Comparison of ENCODE assay signal across 20 cellular contexts in the genomic region with DNA sequence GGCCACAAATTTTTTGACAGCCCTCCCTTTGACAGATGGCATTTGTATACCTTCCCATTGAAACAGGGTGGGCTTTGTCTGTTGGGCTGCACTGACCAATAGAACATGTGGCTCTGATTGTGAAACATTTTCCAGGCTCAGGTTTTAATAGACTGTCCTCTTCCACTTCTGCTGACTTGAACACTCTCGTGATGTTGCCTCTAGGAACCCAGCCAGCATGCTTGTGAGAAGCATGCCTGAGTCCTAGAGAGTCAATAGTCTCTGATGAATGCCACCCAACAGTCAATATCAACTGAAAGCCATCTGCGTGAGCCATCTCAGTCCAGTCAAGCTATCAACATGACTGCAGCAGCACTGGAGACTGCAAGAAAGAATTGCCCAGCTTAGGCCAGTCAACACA.
A peak's percentile ranks its signal among the peaks of the same experiment; 100 is the strongest.
DNase-seq lines count a peak whose midpoint lies in the region; ATAC-seq and TF ChIP-seq lines count a peak whose summit lies in the region.
"Had no signal": no experiment of that assay in that cellular context is flagged by ENCODE, and none has a peak within 500 bp of the region (broad histone marks: within the 10 kb centered on the region; RNA-seq: fewer than 3 reads in every experiment).

No MANE protein-coding gene starts in this region.

- H3K4me3 ChIP-seq in IMR-90 (ENCODE audit: insufficient read depth, low read depth, low read length) (no peak overlapping the region), fibroblast of mammary gland (ENCODE audit: control insufficient read depth, low read depth, low read length) (no peak overlapping the region), upper lobe of right lung (no peak overlapping the region), Peyer's patch (no peak overlapping the region)
- H3K4me3 ChIP-seq: BLaER1, SJSA1 had no signal

- no peak overlapping the region for H2BK5ac ChIP-seq in IMR-90 (ENCODE audit: low read depth, low read length, poor library complexity, severe bottlenecking)

- CTCF ChIA-PET in IMR-90 (lab: Yijun Ruan, JAX), result no interaction called here

- H4K8ac ChIP-seq in IMR-90 (ENCODE audit: low read depth in 2 of 2, low read length in 2 of 2), result no peak overlapping the region

- no peak overlapping the region for H3K18ac ChIP-seq in IMR-90 (ENCODE audit: low read depth, low read length)

- H3K27ac ChIP-seq in IMR-90 (ENCODE audit: insufficient read depth, low read length) (no peak overlapping the region), upper lobe of right lung (no peak overlapping the region), Peyer's patch (no peak overlapping the region)
- H3K27ac ChIP-seq: BLaER1, KMS-11, SJSA1 had no signal

- intact Hi-C loops in IMR-90 (cut with micrococcal nuclease), result no loop called here
- intact Hi-C loops in upper lobe of right lung (cut with DNase I), result no loop called here

- H3K9ac ChIP-seq in IMR-90 (ENCODE audit: low read depth, low read length), result no peak overlapping the region
- H3K9ac ChIP-seq: BLaER1, KMS-11 had no signal

- H3K27me3 ChIP-seq in IMR-90 (ENCODE audit: control insufficient read depth, insufficient read depth, low read length) (no peaks in the 10 kb centered on the region), upper lobe of right lung (no peaks in the 10 kb centered on the region), Peyer's patch (no peaks in the 10 kb centered on the region)
- H3K27me3 ChIP-seq: BLaER1 had no signal

- no peak for TF ChIP-seq RAD21 in IMR-90 (IDR thresholded peaks at IDR 0.05; ENCODE audit: low read length)

- no peaks in the 10 kb centered on the region for H4K20me1 ChIP-seq in IMR-90 (ENCODE audit: insufficient read depth, low read length)
- H4K20me1 ChIP-seq: BLaER1 had no signal

- H3K4ac ChIP-seq in IMR-90 (ENCODE audit: low read depth, low read length), result no peak overlapping the region

- H3K14ac ChIP-seq in IMR-90 (replicated peaks; ENCODE audit: low read depth, low read length), result 0 out of 2 replicates have a peak overlapping the region, but pooled peaks have one; percentile 40

- no peak overlapping the region for H3K23ac ChIP-seq in IMR-90 (ENCODE audit: low read depth, low read length)

- ATAC-seq in IMR-90 (ENCODE audit: low read depth) (no peak), upper lobe of right lung (peak; percentile 51), GM18519 (IDR thresholded peaks at IDR 0.05; ENCODE audit: low FRiP score, unreplicated experiment) (no peak)
- ATAC-seq: CD8-positive, alpha-beta T cell; HepG2; PC-3 had no signal

- dilution Hi-C loops in IMR-90 (cut with HindIII; ENCODE audit: low sequenced_read_pairs, unreplicated experiment), result no loop called here

- H3K4me1 ChIP-seq in IMR-90 (ENCODE audit: control insufficient read depth, insufficient read depth, low read length) (no peaks in the 10 kb centered on the region), upper lobe of right lung (no peaks in the 10 kb centered on the region), Peyer's patch (no peaks in the 10 kb centered on the region)
- H3K4me1 ChIP-seq: BLaER1, SJSA1 had no signal

- no peak overlapping the region for H2AK5ac ChIP-seq in IMR-90 (ENCODE audit: low read depth, low read length)

- no peaks in the 10 kb centered on the region for H3K9me1 ChIP-seq in IMR-90 (ENCODE audit: insufficient read depth, low read length)

- H2AK9ac ChIP-seq in IMR-90 (replicated peaks; ENCODE audit: low read depth, low read length, poor library complexity), result no peak overlapping the region

- H3K79me1 ChIP-seq in IMR-90 (ENCODE audit: low read depth in 1 of 2, low read length in 2 of 2), result no peaks in the 10 kb centered on the region

- H3K4me2 ChIP-seq in IMR-90 (ENCODE audit: low read depth, low read length), result no peak overlapping the region
- H3K4me2 ChIP-seq: BLaER1, KMS-11 had no signal

- in situ Hi-C loops in IMR-90 (cut with MboI; ENCODE audit: low sequenced_read_pairs), result no loop called here

- no peak overlapping the region for H2BK120ac ChIP-seq in IMR-90 (ENCODE audit: low read depth, low read length)

- no peaks in the 10 kb centered on the region; the same call in 1 of the 2 replicates for H3K9me3 ChIP-seq in IMR-90 (ENCODE audit: control insufficient read depth, insufficient read depth, low read length)
- H3K9me3 ChIP-seq in upper lobe of right lung, result no peaks in the 10 kb centered on the region
- H3K9me3 ChIP-seq in Peyer's patch, result no peaks in the 10 kb centered on the region
- H3K9me3 ChIP-seq: BLaER1, SJSA1 had no signal

- H3K56ac ChIP-seq in IMR-90 (ENCODE audit: extremely low read depth, insufficient read depth, low read length), result no peak overlapping the region

- POLR2A ChIA-PET in IMR-90 (lab: Charles Lee; ENCODE audit: unreplicated experiment), result no interaction called here

- TF ChIP-seq CTCF in IMR-90 (conservative IDR thresholded peaks at IDR 0.05; ENCODE audit: low read depth, low read length) (no peak), fibroblast of mammary gland (conservative IDR thresholded peaks at IDR 0.05; ENCODE audit: control insufficient read depth, insufficient read depth, low read depth, low read length) (no peak), upper lobe of right lung (IDR thresholded peaks at IDR 0.05) (no peak), Peyer's patch (IDR thresholded peaks at IDR 0.05) (no peak)

- no peak overlapping the region for H4K91ac ChIP-seq in IMR-90 (ENCODE audit: insufficient read depth, low read depth, low read length)

- H3K36me3 ChIP-seq in IMR-90 (ENCODE audit: control insufficient read depth, insufficient read depth, low read length) (no peaks in the 10 kb centered on the region), upper lobe of right lung (no peaks in the 10 kb centered on the region), Peyer's patch (no peaks in the 10 kb centered on the region)
- H3K36me3 ChIP-seq: BLaER1, SJSA1 had no signal

- no peak overlapping the region; the same call in 1 of the 2 replicates for H2BK20ac ChIP-seq in IMR-90 (ENCODE audit: low read depth, low read length)

- no peak for TF ChIP-seq POLR2A in IMR-90 (IDR thresholded peaks at IDR 0.05; ENCODE audit: low read depth, low read length)
- TF ChIP-seq POLR2A in Peyer's patch (IDR thresholded peaks at IDR 0.05), result no peak

- no TSS peak for BruUV-seq in IMR-90 (replicated peaks; lab: Mats Ljungman, UMichigan)

- H4K5ac ChIP-seq in IMR-90 (ENCODE audit: low read depth, low read length), result no peak overlapping the region

- peak overlapping the region; percentile 35 for H2AFZ ChIP-seq in IMR-90 (replicated peaks; ENCODE audit: low read length, poor library complexity)

- DNase-seq in IMR-90 (no peak), fibroblast of mammary gland (ENCODE audit: low read depth) (peak; percentile 31), medulla oblongata (ENCODE audit: extremely low spot score) (peak; percentile 54), upper lobe of right lung (no peak), Peyer's patch (no peak), anterior cingulate cortex (lab: John Stamatoyannopoulos, UW) (no peak)
- DNase-seq: CD8-positive, alpha-beta T cell; GF-D8; H7; NCI-H1048; NCI-H146; NCI-H2081; NCI-H510A treated with DMSO at 0.1 percent for 48 hours; NCI-H82; PC-3 had no signal

- 83% methylated on average over 1 of the region's 2 CpGs; no CpG with 5 or more reads in 1 of the 2 experiments for WGBS in IMR-90 (ENCODE audit: extremely low coverage in 2 of 2, insufficient read length in 1 of 2), 2 experiments

- no peak overlapping the region for H2BK15ac ChIP-seq in IMR-90 (ENCODE audit: low read depth, low read length)

TF ChIP-seq in IMR-90, 13 proteins besides CTCF, POLR2A, EP300 and RAD21:
- no peak for TF ChIP-seq BHLHE40 (IDR thresholded peaks at IDR 0.05; ENCODE audit: low read depth, low read length)
- TF ChIP-seq, protein P1, sequence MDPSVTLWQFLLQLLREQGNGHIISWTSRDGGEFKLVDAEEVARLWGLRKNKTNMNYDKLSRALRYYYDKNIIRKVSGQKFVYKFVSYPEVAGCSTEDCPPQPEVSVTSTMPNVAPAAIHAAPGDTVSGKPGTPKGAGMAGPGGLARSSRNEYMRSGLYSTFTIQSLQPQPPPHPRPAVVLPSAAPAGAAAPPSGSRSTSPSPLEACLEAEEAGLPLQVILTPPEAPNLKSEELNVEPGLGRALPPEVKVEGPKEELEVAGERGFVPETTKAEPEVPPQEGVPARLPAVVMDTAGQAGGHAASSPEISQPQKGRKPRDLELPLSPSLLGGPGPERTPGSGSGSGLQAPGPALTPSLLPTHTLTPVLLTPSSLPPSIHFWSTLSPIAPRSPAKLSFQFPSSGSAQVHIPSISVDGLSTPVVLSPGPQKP (IDR thresholded peaks at IDR 0.05; ENCODE audit: borderline replicate concordance, low read depth, low read length), result no peak
- TF ChIP-seq MXI1 (IDR thresholded peaks at IDR 0.05; ENCODE audit: borderline replicate concordance, low read depth, low read length), result no peak
- no peak for TF ChIP-seq RCOR1 (IDR thresholded peaks at IDR 0.05; ENCODE audit: insufficient replicate concordance, low read length)
- TF ChIP-seq FOS (IDR thresholded peaks at IDR 0.05; ENCODE audit: low read depth, low read length), result no peak
- TF ChIP-seq MAFK (IDR thresholded peaks at IDR 0.05; ENCODE audit: low read depth, low read length), result no peak
- no peak for TF ChIP-seq CHD1 (IDR thresholded peaks at IDR 0.05; ENCODE audit: low read depth, low read length)
- no peak for TF ChIP-seq NFE2L2 (IDR thresholded peaks at IDR 0.05; ENCODE audit: low read depth, low read length)

Comparison
In these comparisons a context has a peak if more than half of its experiments do, and no peak if none do; other contexts are left out.
1. DNase-seq: peak in fibroblast of mammary gland (single experiment) and medulla oblongata (single experiment); none in IMR-90 (single experiment), upper lobe of right lung (single experiment), Peyer's patch (0 of 3) and anterior cingulate cortex (0 of 58).